Comparison of ENCODE assay signal across 16 cellular contexts in the genomic region with DNA sequence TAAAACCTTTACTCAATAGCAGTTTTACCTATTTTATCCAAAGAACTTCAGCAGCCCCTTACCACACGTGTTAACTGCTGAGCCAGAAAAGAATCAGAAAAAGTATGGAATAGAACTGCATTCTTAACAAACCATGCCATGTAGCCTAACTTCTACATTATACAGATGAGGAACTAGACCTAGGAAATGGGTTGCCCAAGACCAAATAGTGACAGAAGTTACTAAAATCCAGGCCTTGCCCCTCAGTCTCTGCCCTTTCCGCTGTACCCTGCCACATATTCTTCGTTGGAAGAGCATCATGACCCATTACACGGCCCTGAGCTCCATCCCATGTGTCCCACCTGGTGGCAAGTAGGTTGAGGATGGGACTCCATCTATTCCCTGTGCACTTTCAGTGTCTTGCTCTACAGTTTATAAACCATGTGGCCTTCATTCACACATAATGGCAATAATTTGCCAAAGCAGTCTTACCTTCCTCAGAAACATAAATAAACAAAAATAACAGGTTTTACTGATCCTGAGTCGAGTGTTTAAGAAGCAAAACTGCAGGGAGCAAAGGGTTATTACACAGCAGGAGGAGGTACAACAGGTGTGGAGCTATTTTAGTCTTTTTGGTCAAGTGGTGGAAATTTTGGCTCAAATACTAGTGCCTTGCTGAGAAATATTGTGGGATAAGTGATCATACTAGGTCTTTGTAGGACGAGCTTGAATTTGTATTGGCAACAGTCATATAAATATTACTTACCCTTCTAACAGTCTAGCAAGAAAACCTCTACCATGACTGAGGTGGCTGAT. TPM values are rescaled to one million over a fixed set of nuclear protein-coding genes. Genes with fewer than 3 reads are reported as not detected.
DNase-seq lines count a peak whose midpoint lies in the region; ATAC-seq and TF ChIP-seq lines count a peak whose summit lies in the region.
"Had no signal": no experiment of that assay in that cellular context is flagged by ENCODE, and none has a peak within 500 bp of the region (broad histone marks: within the 10 kb centered on the region; RNA-seq: fewer than 3 reads in every experiment).

No MANE protein-coding gene starts in this region.

- peaks cover 58% of the 10 kb centered on the region for H3K36me3 ChIP-seq in endodermal cell (ENCODE audit: control insufficient read depth, insufficient read depth, low read length)
- peaks cover 12% of the 10 kb centered on the region for H3K36me3 ChIP-seq in upper lobe of right lung
- H3K36me3 ChIP-seq in SJCRH30 = peaks cover 12% of the 10 kb centered on the region

- H3K9ac ChIP-seq in endodermal cell (ENCODE audit: extremely low read depth, low read length, poor library complexity, severe bottlenecking) = no peak overlapping the region

- no peak overlapping the region for H3K4me3 Mint-ChIP-seq in activated T-cell treated with anti-CD3 and anti-CD28 coated beads, Interleukin-2, amount 50 U/mL, for 72 hours
- no peak overlapping the region for H3K4me3 Mint-ChIP-seq in activated T-cell treated with anti-CD3 and anti-CD28 coated beads, Interleukin-2, amount 50 U/mL, for 24 hours
- no peak overlapping the region for H3K4me3 Mint-ChIP-seq in endodermal cell
- H3K4me3 Mint-ChIP-seq in activated T-helper 2 cell treated with anti-CD3 and anti-CD28 coated beads, Interferon-gamma antibody, Interleukin-2, Interleukin-4, amounts not matched to agents 10 μg/mL and 5 μg/mL and 100 μg/mL, durations not matched to agents 14 hours and 24 hours and 36 hours (ENCODE audit: low read depth) = no peak overlapping the region
- H3K4me3 Mint-ChIP-seq: CD4-positive, alpha-beta T cell had no signal

- no peaks in the 10 kb centered on the region for H3K9me3 Mint-ChIP-seq in activated T-cell treated with anti-CD3 and anti-CD28 coated beads, Interleukin-2, amount 50 U/mL, for 72 hours
- no peaks in the 10 kb centered on the region for H3K9me3 Mint-ChIP-seq in activated T-cell treated with anti-CD3 and anti-CD28 coated beads, Interleukin-2, amount 50 U/mL, for 24 hours
- H3K9me3 Mint-ChIP-seq in endodermal cell = peaks cover 2% of the 10 kb centered on the region
- H3K9me3 Mint-ChIP-seq in activated T-helper 2 cell treated with anti-CD3 and anti-CD28 coated beads, Interferon-gamma antibody, Interleukin-2, Interleukin-4, amounts not matched to agents 10 μg/mL and 5 μg/mL and 100 μg/mL, durations not matched to agents 14 hours and 24 hours and 36 hours = no peaks in the 10 kb centered on the region
- H3K9me3 Mint-ChIP-seq: CD4-positive, alpha-beta T cell had no signal

- H3K9me3 ChIP-seq in endodermal cell (ENCODE audit: control insufficient read depth, low read length) (no peaks in the 10 kb centered on the region), upper lobe of right lung (no peaks in the 10 kb centered on the region), SJCRH30 (replicated peaks) (no peaks in the 10 kb centered on the region)

- no peak for DNase-seq in activated T-cell treated with anti-CD3 and anti-CD28 coated beads, Interleukin-2, amount 50 U/mL, for 72 hours
- DNase-seq in activated T-cell treated with anti-CD3 and anti-CD28 coated beads, Interleukin-2, amount 50 U/mL, for 24 hours = no peak
- peak; percentile 45 for DNase-seq in SKM-1 treated with dmso at 0.1 percent for 144 hours (lab: John Stamatoyannopoulos, UW; ENCODE audit: unreplicated experiment)
- DNase-seq in endodermal cell = no peak
- no peak for DNase-seq in upper lobe of right lung
- no peak for DNase-seq in SJCRH30
- no peak for DNase-seq in caudate nucleus (lab: John Stamatoyannopoulos, UW)
- no peak for DNase-seq in activated T-helper 2 cell treated with anti-CD3 and anti-CD28 coated beads, Interferon-gamma antibody, Interleukin-2, Interleukin-4, amounts not matched to agents 10 μg/mL and 5 μg/mL and 100 μg/mL, durations not matched to agents 14 hours and 24 hours and 36 hours (ENCODE audit: low spot score)
- DNase-seq: CD4-positive, alpha-beta T cell; DMS79; GOT3; IMR-90; NCI-H1436 treated with DMSO at 0.1 percent for 48 hours; NCI-H345; NCI-H69; SHP77 treated with DMSO at 0.1 percent for 48 hours had no signal

- H3K27ac Mint-ChIP-seq in activated T-cell treated with anti-CD3 and anti-CD28 coated beads, Interleukin-2, amount 50 U/mL, for 72 hours = peak overlapping the region; percentile 12
- no peak overlapping the region for H3K27ac Mint-ChIP-seq in activated T-cell treated with anti-CD3 and anti-CD28 coated beads, Interleukin-2, amount 50 U/mL, for 24 hours
- H3K27ac Mint-ChIP-seq in endodermal cell = peak overlapping the region; percentile 10
- H3K27ac Mint-ChIP-seq in activated T-helper 2 cell treated with anti-CD3 and anti-CD28 coated beads, Interferon-gamma antibody, Interleukin-2, Interleukin-4, amounts not matched to agents 10 μg/mL and 5 μg/mL and 100 μg/mL, durations not matched to agents 14 hours and 24 hours and 36 hours = no peak overlapping the region
- H3K27ac Mint-ChIP-seq: CD4-positive, alpha-beta T cell had no signal

- intact Hi-C loops in upper lobe of right lung (cut with DNase I) = no loop called here
- intact Hi-C loops in activated T-helper 2 cell treated with anti-CD3 and anti-CD28 coated beads, Interferon-gamma antibody, Interleukin-2, Interleukin-4, amounts not matched to agents 10 μg/mL and 5 μg/mL and 100 μg/mL, durations not matched to agents 14 hours and 24 hours and 36 hours (cut with micrococcal nuclease) = no loop called here

- WGBS in endodermal cell (ENCODE audit: insufficient coverage in 1 of 2, insufficient read length in 1 of 2), 2 experiments = 96% methylated on average over 3 to 5 of the region's 6 CpGs

- H3K27ac ChIP-seq in endodermal cell (ENCODE audit: low read depth, low read length) (no peak overlapping the region), upper lobe of right lung (no peak overlapping the region), SJCRH30 (no peak overlapping the region), caudate nucleus (ENCODE audit: low read depth, low read length) (no peak overlapping the region)

- H3K27me3 ChIP-seq in endodermal cell (ENCODE audit: control insufficient read depth, insufficient read depth, low read length, poor library complexity, severe bottlenecking) (no peaks in the 10 kb centered on the region), upper lobe of right lung (no peaks in the 10 kb centered on the region), SJCRH30 (no peaks in the 10 kb centered on the region)

- ATAC-seq in activated T-cell treated with anti-CD3 and anti-CD28 coated beads, Interleukin-2, amount 50 U/mL, for 72 hours (replicated peaks in 1 of 2) = no peak
- ATAC-seq in upper lobe of right lung = peak; percentile 82

- peaks cover 0 to 2% of the 10 kb centered on the region in 2 donors for H3K36me3 Mint-ChIP-seq in activated T-cell treated with anti-CD3 and anti-CD28 coated beads, Interleukin-2, amount 50 U/mL, for 72 hours (ENCODE audit: insufficient read depth in 2 of 2)
- peaks cover 26% of the 10 kb centered on the region for H3K36me3 Mint-ChIP-seq in activated T-cell treated with anti-CD3 and anti-CD28 coated beads, Interleukin-2, amount 50 U/mL, for 24 hours (ENCODE audit: low read depth)
- peaks cover 39% of the 10 kb centered on the region for H3K36me3 Mint-ChIP-seq in endodermal cell (ENCODE audit: low read depth)
- peaks cover 35% of the 10 kb centered on the region for H3K36me3 Mint-ChIP-seq in activated T-helper 2 cell treated with anti-CD3 and anti-CD28 coated beads, Interferon-gamma antibody, Interleukin-2, Interleukin-4, amounts not matched to agents 10 μg/mL and 5 μg/mL and 100 μg/mL, durations not matched to agents 14 hours and 24 hours and 36 hours (ENCODE audit: low read depth)

- no peak overlapping the region for H3K4me3 ChIP-seq in endodermal cell (ENCODE audit: low read length)
- no peak overlapping the region for H3K4me3 ChIP-seq in upper lobe of right lung
- H3K4me3 ChIP-seq in SJCRH30 = no peak overlapping the region

- no peaks in the 10 kb centered on the region for H3K4me1 ChIP-seq in endodermal cell (ENCODE audit: control insufficient read depth, insufficient read depth, low read length)
- H3K4me1 ChIP-seq in upper lobe of right lung = no peaks in the 10 kb centered on the region
- H3K4me1 ChIP-seq in SJCRH30 = no peaks in the 10 kb centered on the region

- TF ChIP-seq CTCF in endodermal cell (conservative IDR thresholded peaks at IDR 0.05) (no peak), upper lobe of right lung (IDR thresholded peaks at IDR 0.05) (no peak)

- H3K4me1 Mint-ChIP-seq in activated T-cell treated with anti-CD3 and anti-CD28 coated beads, Interleukin-2, amount 50 U/mL, for 72 hours (ENCODE audit: low read depth) = peaks cover 21% of the 10 kb centered on the region
- peaks cover 18% of the 10 kb centered on the region for H3K4me1 Mint-ChIP-seq in activated T-cell treated with anti-CD3 and anti-CD28 coated beads, Interleukin-2, amount 50 U/mL, for 24 hours (ENCODE audit: low read depth)
- peaks cover 3% of the 10 kb centered on the region for H3K4me1 Mint-ChIP-seq in endodermal cell
- H3K4me1 Mint-ChIP-seq in activated T-helper 2 cell treated with anti-CD3 and anti-CD28 coated beads, Interferon-gamma antibody, Interleukin-2, Interleukin-4, amounts not matched to agents 10 μg/mL and 5 μg/mL and 100 μg/mL, durations not matched to agents 14 hours and 24 hours and 36 hours (ENCODE audit: low read depth) = peaks cover 23% of the 10 kb centered on the region

- no peaks in the 10 kb centered on the region for H3K27me3 Mint-ChIP-seq in activated T-cell treated with anti-CD3 and anti-CD28 coated beads, Interleukin-2, amount 50 U/mL, for 72 hours (ENCODE audit: low read depth)
- H3K27me3 Mint-ChIP-seq in activated T-cell treated with anti-CD3 and anti-CD28 coated beads, Interleukin-2, amount 50 U/mL, for 24 hours = no peaks in the 10 kb centered on the region
- H3K27me3 Mint-ChIP-seq in endodermal cell (ENCODE audit: insufficient read depth) = no peaks in the 10 kb centered on the region
- H3K27me3 Mint-ChIP-seq in activated T-helper 2 cell treated with anti-CD3 and anti-CD28 coated beads, Interferon-gamma antibody, Interleukin-2, Interleukin-4, amounts not matched to agents 10 μg/mL and 5 μg/mL and 100 μg/mL, durations not matched to agents 14 hours and 24 hours and 36 hours (ENCODE audit: low read depth) = no peaks in the 10 kb centered on the region
- H3K27me3 Mint-ChIP-seq: CD4-positive, alpha-beta T cell had no signal

RNA-seq across cellular contexts. Expression of a gene that starts 46.5 kb away (rescaled TPM):
- total RNA-seq in activated T-cell treated with anti-CD3 and anti-CD28 coated beads, Interleukin-2, amount 50 U/mL, for 72 hours = 10 to 100 TPM; 63.7 to 80.7 TPM
- total RNA-seq in endodermal cell (10 to 100 TPM; 70.9 to 74.1 TPM), upper lobe of right lung (56.8 TPM)
- 71.7 TPM for polyA plus RNA-seq in endodermal cell (2013, experiment 1 of 2)
- 70.4 TPM for polyA plus RNA-seq in endodermal cell (2013, experiment 2 of 2)
- 58.1 and 65.6 TPM in 2 replicates for total RNA-seq in SJCRH30 (2014; rRNA removed; shearing (Covaris generic))
- 65.7 and 67.7 TPM in 2 replicates for total RNA-seq in activated T-helper 2 cell treated with anti-CD3 and anti-CD28 coated beads, Interferon-gamma antibody, Interleukin-2, Interleukin-4, amounts not matched to agents 10 μg/mL and 5 μg/mL and 100 μg/mL, durations not matched to agents 14 hours and 24 hours and 36 hours

Comparison
In these comparisons a context has a peak if more than half of its experiments do, and no peak if none do; other contexts are left out.
1. H3K27ac Mint-ChIP-seq: peak in activated T-cell treated with anti-CD3 and anti-CD28 coated beads, Interleukin-2, amount 50 U/mL, for 72 hours (single experiment) and endodermal cell (single experiment); none in activated T-cell treated with anti-CD3 and anti-CD28 coated beads, Interleukin-2, amount 50 U/mL, for 24 hours (single experiment) and activated T-helper 2 cell treated with anti-CD3 and anti-CD28 coated beads, Interferon-gamma antibody, Interleukin-2, Interleukin-4, amounts not matched to agents 10 μg/mL and 5 μg/mL and 100 μg/mL, durations not matched to agents 14 hours and 24 hours and 36 hours (single experiment).